1 cellular context compared by ENCODE assay signal in the genomic region with DNA sequence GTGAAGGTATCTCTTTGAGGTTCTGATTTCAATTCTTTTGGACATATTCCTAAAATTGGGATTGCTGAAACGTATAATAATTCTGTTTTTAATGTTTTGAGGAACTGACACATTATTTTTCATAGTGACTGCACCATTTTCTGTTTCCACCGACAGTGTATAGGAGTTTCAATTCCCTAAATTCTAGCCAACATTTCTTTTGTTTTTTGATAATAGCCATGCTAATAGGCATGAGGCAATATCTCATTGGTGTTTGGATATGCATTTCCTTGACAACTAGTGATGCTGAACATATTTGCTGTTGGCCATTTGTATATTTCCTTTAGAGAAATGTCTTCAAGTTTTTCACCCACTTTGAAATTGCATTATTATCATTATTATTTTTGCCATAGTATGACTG.
TF ChIP-seq lines count a peak whose summit lies in the region.

No MANE protein-coding gene starts in this region.

TF ChIP-seq in GM12878, 131 proteins besides CTCF, POLR2A, EP300 and RAD21:
- TF ChIP-seq SPI1 (IDR thresholded peaks at IDR 0.05; ENCODE audit: borderline replicate concordance, insufficient read depth, low read depth, low read length) (0 out of 2 replicates have a peak, but pooled peaks have one; percentile 4), RFX5 (IDR thresholded peaks at IDR 0.05; ENCODE audit: low read depth, low read length) (peak; percentile 58; the same call in 1 of the 2 replicates)
